12 cellular contexts compared by ENCODE assay signal in genomic region chr4:174119818-174120217, GRCh38.
DNase-seq lines count a peak whose midpoint lies in the region; FAIRE-seq and TF ChIP-seq lines count a peak whose summit lies in the region.
"Had no signal": no experiment of that assay in that cellular context is flagged by ENCODE, and none has a peak within 500 bp of the region (broad histone marks: within the 10 kb centered on the region; RNA-seq: fewer than 3 reads in every experiment).

No MANE protein-coding gene starts in this region.

- no peak for FAIRE-seq in D721Med (lab: Jason Lieb, UNC)
- FAIRE-seq: bronchial epithelial cell, frontal cortex had no signal

- in situ Hi-C loops in astrocyte of the spinal cord (cut with HindIII; ENCODE audit: low sequenced_read_pairs), result no loop called here

- no peak for TF ChIP-seq POLR2A in testis (IDR thresholded peaks at IDR 0.05)

- DNase-seq in LNCaP clone FGC (ENCODE audit: low read depth), result no peak
- peak; percentile 4 for DNase-seq in astrocyte of the spinal cord (ENCODE audit: low read depth, low spot score)
- DNase-seq in medulla oblongata (ENCODE audit: extremely low spot score), result peak; percentile 16
- DNase-seq in testis, result no peak
- no peak for DNase-seq in D721Med (ENCODE audit: insufficient read length, low spot score)
- no peak for DNase-seq in COLO668 (lab: John Stamatoyannopoulos, UW; ENCODE audit: unreplicated experiment)
- no peak for DNase-seq in NK-92 treated with Interleukin-12 subunit alpha and Interleukin-12 subunit beta, amount 100 ng/mL, for 24 hours (lab: John Stamatoyannopoulos, UW)
- DNase-seq: activated CD8-positive, alpha-beta memory T cell treated with anti-CD3 and anti-CD28 coated beads, Interleukin-2, amount 50 U/mL, for 48 hours; T-helper 9 cell had no signal

- no peak overlapping the region for H3K27ac ChIP-seq in testis
- H3K27ac ChIP-seq: upper lobe of left lung had no signal

- TF ChIP-seq CTCF in LNCaP clone FGC (IDR thresholded peaks at IDR 0.05; ENCODE audit: control insufficient read depth, extremely low read depth, insufficient read depth) (no peak), astrocyte of the spinal cord (IDR thresholded peaks at IDR 0.05; ENCODE audit: low read depth, low read length) (no peak), testis (IDR thresholded peaks at IDR 0.05) (no peak), D721Med (IDR thresholded peaks at IDR 0.05; ENCODE audit: insufficient read depth, missing control alignments) (no peak)

- H3K4me3 ChIP-seq in LNCaP clone FGC (ENCODE audit: low read depth, low read length) (peak overlapping the region; percentile 44; the same call in 1 of the 2 replicates), astrocyte of the spinal cord (ENCODE audit: low read depth, low read length) (no peak overlapping the region), testis (peak overlapping the region; percentile 5 to 44)

- no peaks in the 10 kb centered on the region for H3K9me3 ChIP-seq in testis
- H3K9me3 ChIP-seq: upper lobe of left lung had no signal

- no peaks in the 10 kb centered on the region for H3K4me1 ChIP-seq in testis
- H3K4me1 ChIP-seq: upper lobe of left lung had no signal

- H3K27me3 ChIP-seq in testis, result no peaks in the 10 kb centered on the region
- H3K27me3 ChIP-seq: upper lobe of left lung had no signal

- 4 to 22% methylated on average over 3 of the region's 3 CpGs for WGBS in testis, 2 donors

- no peaks in the 10 kb centered on the region for H3K36me3 ChIP-seq in testis (ENCODE audit: low read depth, missing control alignments)
- H3K36me3 ChIP-seq: upper lobe of left lung had no signal

- intact Hi-C loops in testis (cut with DNase I; ENCODE audit: low total_unique reads), result no loop called here

Comparison
In these comparisons a context has a peak if more than half of its experiments do, and no peak if none do; other contexts are left out.
1. DNase-seq: peak in astrocyte of the spinal cord (single experiment) and medulla oblongata (single experiment); none in LNCaP clone FGC (single experiment), testis (single experiment), D721Med (single experiment), COLO668 (single experiment) and NK-92 treated with Interleukin-12 subunit alpha and Interleukin-12 subunit beta, amount 100 ng/mL, for 24 hours (single experiment).